In the genomic region with DNA sequence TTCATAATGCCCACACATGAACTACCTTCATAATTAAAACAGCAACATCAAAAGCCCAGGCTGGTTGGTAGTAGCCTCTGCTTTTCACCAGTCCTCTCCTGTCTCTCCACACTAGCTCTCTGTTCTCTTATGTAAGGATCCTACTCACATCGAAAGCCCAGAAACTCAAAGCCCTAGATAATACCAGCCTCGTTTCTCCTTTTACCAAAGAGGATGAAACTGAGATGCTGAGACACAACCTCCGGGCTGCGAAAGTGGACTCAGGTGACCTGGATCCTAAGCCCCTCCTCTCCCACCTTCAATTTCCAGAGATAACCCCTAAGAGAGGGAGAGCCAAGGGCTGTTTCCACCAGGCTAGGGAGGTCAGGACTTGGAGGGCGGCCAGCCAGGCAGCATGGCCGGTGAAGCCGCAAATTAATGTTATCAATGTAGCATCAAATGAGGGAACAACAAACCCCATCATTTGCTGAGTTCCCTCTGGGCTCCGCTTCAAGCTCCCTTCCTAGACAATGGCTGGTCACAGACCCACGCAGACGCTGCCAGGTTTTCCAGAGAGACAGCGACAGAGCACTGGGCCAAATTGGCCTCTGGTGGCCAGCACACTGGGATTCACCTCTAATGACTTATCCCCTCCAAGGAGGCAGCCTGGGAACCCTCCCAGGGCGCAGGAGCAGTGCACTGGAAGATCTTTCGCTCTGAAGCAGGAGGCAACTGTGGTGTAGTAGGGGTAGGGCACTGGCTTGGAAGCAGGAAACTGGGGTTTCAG, we compare ENCODE assay signal across 18 cellular contexts. TPM values are rescaled to one million over a fixed set of nuclear protein-coding genes. Genes with fewer than 3 reads are reported as not detected.
DNase-seq lines count a peak whose midpoint lies in the region; ATAC-seq and TF ChIP-seq lines count a peak whose summit lies in the region.
"Had no signal": no experiment of that assay in that cellular context is flagged by ENCODE, and none has a peak within 500 bp of the region (broad histone marks: within the 10 kb centered on the region; RNA-seq: fewer than 3 reads in every experiment).

No MANE protein-coding gene starts in this region.

- H3K36me3 Mint-ChIP-seq in endodermal cell (ENCODE audit: low read depth), result no peaks in the 10 kb centered on the region
- no peaks in the 10 kb centered on the region for H3K36me3 Mint-ChIP-seq in activated naive CD4-positive, alpha-beta T cell treated with anti-CD3 and anti-CD28 coated beads, Interleukin-2, amount 10 ng/mL, durations not matched to agents 7 days and 5 days
- H3K36me3 Mint-ChIP-seq in natural killer cell, result no peaks in the 10 kb centered on the region
- no peaks in the 10 kb centered on the region for H3K36me3 Mint-ChIP-seq in activated CD8-positive, alpha-beta memory T cell treated with anti-CD3 and anti-CD28 coated beads, Interleukin-2, amount 10 ng/mL, durations not matched to agents 7 days and 5 days
- H3K36me3 Mint-ChIP-seq: activated CD4-positive, alpha-beta memory T cell treated with anti-CD3 and anti-CD28 coated beads for 36 hours; activated naive CD4-positive, alpha-beta T cell treated with anti-CD3 and anti-CD28 coated beads, Interleukin-2, amount 50 U/mL, for 24 hours had no signal

- no peak overlapping the region for H3K4me3 ChIP-seq in HUES48 (ENCODE audit: low read depth, low read length)
- H3K4me3 ChIP-seq in endodermal cell (ENCODE audit: low read length), result no peak overlapping the region
- H3K4me3 ChIP-seq: GM12878, GM23248, lower lobe of right lung, testis had no signal

- H3K27me3 Mint-ChIP-seq in endodermal cell (ENCODE audit: insufficient read depth), result peaks cover 8% of the 10 kb centered on the region
- peaks cover 88% of the 10 kb centered on the region for H3K27me3 Mint-ChIP-seq in activated naive CD4-positive, alpha-beta T cell treated with anti-CD3 and anti-CD28 coated beads, Interleukin-2, amount 10 ng/mL, durations not matched to agents 7 days and 5 days
- no peaks in the 10 kb centered on the region for H3K27me3 Mint-ChIP-seq in natural killer cell (ENCODE audit: low read depth in 2 of 2)
- peaks cover 49% of the 10 kb centered on the region for H3K27me3 Mint-ChIP-seq in activated CD8-positive, alpha-beta memory T cell treated with anti-CD3 and anti-CD28 coated beads, Interleukin-2, amount 10 ng/mL, durations not matched to agents 7 days and 5 days
- H3K27me3 Mint-ChIP-seq: activated naive CD4-positive, alpha-beta T cell treated with anti-CD3 and anti-CD28 coated beads, Interleukin-2, amount 50 U/mL, for 24 hours had no signal

- CTCF ChIA-PET in activated naive CD4-positive, alpha-beta T cell treated with anti-CD3 and anti-CD28 coated beads, Interleukin-2, amount 10 ng/mL, durations not matched to agents 7 days and 5 days (lab: Charles Lee), result interaction anchor here (0.7 to 1.0 kb wide), 2 partner anchors 38 to 90 kb away, joined by 3 read pairs; no protein-coding TSS in a partner anchor
- CTCF ChIA-PET in activated CD8-positive, alpha-beta memory T cell treated with anti-CD3 and anti-CD28 coated beads, Interleukin-2, amount 10 ng/mL, durations not matched to agents 7 days and 5 days (lab: Charles Lee), result interaction anchor here (2.5 kb wide), 1 partner anchor 31 kb away, joined by 14 read pairs; no protein-coding TSS in a partner anchor

- H3K36me3 ChIP-seq in HUES48 (ENCODE audit: control insufficient read depth, insufficient read depth, low read length), result no peaks in the 10 kb centered on the region
- no peaks in the 10 kb centered on the region for H3K36me3 ChIP-seq in endodermal cell (ENCODE audit: control insufficient read depth, insufficient read depth, low read length)
- H3K36me3 ChIP-seq: lower lobe of right lung had no signal

- H3K9ac ChIP-seq in HUES48 (ENCODE audit: low read depth, low read length) (no peak overlapping the region), endodermal cell (ENCODE audit: extremely low read depth, low read length, poor library complexity, severe bottlenecking) (no peak overlapping the region)
- H3K9ac ChIP-seq: GM23248 had no signal

- TF ChIP-seq CTCF in endodermal cell (conservative IDR thresholded peaks at IDR 0.05) (no peak), natural killer cell (IDR thresholded peaks at IDR 0.05) (no peak)

- H3K27ac ChIP-seq in HUES48 (ENCODE audit: low read depth, low read length), result peak overlapping the region; percentile 29
- peak overlapping the region; percentile 93 for H3K27ac ChIP-seq in endodermal cell (ENCODE audit: low read depth, low read length)
- H3K27ac ChIP-seq: GM23248, lower lobe of right lung, testis had no signal

- H3K27ac Mint-ChIP-seq in endodermal cell (peak overlapping the region; percentile 72), natural killer cell (no peak overlapping the region)
- no peak overlapping the region for H3K27ac Mint-ChIP-seq in activated naive CD4-positive, alpha-beta T cell treated with anti-CD3 and anti-CD28 coated beads, Interleukin-2, amount 10 ng/mL, durations not matched to agents 7 days and 5 days
- H3K27ac Mint-ChIP-seq in activated CD8-positive, alpha-beta memory T cell treated with anti-CD3 and anti-CD28 coated beads, Interleukin-2, amount 10 ng/mL, durations not matched to agents 7 days and 5 days, result no peak overlapping the region
- H3K27ac Mint-ChIP-seq: activated CD4-positive, alpha-beta memory T cell treated with anti-CD3 and anti-CD28 coated beads for 36 hours; activated naive CD4-positive, alpha-beta T cell treated with anti-CD3 and anti-CD28 coated beads, Interleukin-2, amount 50 U/mL, for 24 hours had no signal

- peaks cover 22% of the 10 kb centered on the region for H3K4me1 ChIP-seq in HUES48 (ENCODE audit: control insufficient read depth, insufficient read depth, low read length)
- peaks cover 4% of the 10 kb centered on the region for H3K4me1 ChIP-seq in endodermal cell (ENCODE audit: control insufficient read depth, insufficient read depth, low read length)

- 86 to 87% methylated on average over 12 to 13 of the region's 13 CpGs for WGBS in endodermal cell (ENCODE audit: insufficient coverage in 1 of 2, insufficient read length in 1 of 2), 2 experiments

- H3K9me3 ChIP-seq in HUES48 (ENCODE audit: control insufficient read depth, insufficient read depth, low read length) (no peaks in the 10 kb centered on the region), endodermal cell (ENCODE audit: control insufficient read depth, low read length) (no peaks in the 10 kb centered on the region)
- H3K9me3 ChIP-seq: lower lobe of right lung, testis had no signal

- peaks cover 5% of the 10 kb centered on the region; the same call in 1 of the 2 replicates for H3K27me3 ChIP-seq in HUES48 (ENCODE audit: control insufficient read depth, insufficient read depth, low read length)
- no peaks in the 10 kb centered on the region for H3K27me3 ChIP-seq in endodermal cell (ENCODE audit: control insufficient read depth, insufficient read depth, low read length, poor library complexity, severe bottlenecking)
- H3K27me3 ChIP-seq: testis had no signal

- H3K9me3 Mint-ChIP-seq in endodermal cell (no peaks in the 10 kb centered on the region), natural killer cell (no peaks in the 10 kb centered on the region)
- H3K9me3 Mint-ChIP-seq in activated naive CD4-positive, alpha-beta T cell treated with anti-CD3 and anti-CD28 coated beads, Interleukin-2, amount 10 ng/mL, durations not matched to agents 7 days and 5 days, result no peaks in the 10 kb centered on the region
- no peaks in the 10 kb centered on the region for H3K9me3 Mint-ChIP-seq in activated CD8-positive, alpha-beta memory T cell treated with anti-CD3 and anti-CD28 coated beads, Interleukin-2, amount 10 ng/mL, durations not matched to agents 7 days and 5 days (ENCODE audit: low read depth)
- H3K9me3 Mint-ChIP-seq: activated CD4-positive, alpha-beta memory T cell treated with anti-CD3 and anti-CD28 coated beads for 36 hours; activated naive CD4-positive, alpha-beta T cell treated with anti-CD3 and anti-CD28 coated beads, Interleukin-2, amount 50 U/mL, for 24 hours had no signal

- intact Hi-C loops in natural killer cell (cut with micrococcal nuclease), result no loop called here

- H3K4me1 Mint-ChIP-seq in endodermal cell, result peaks cover 22% of the 10 kb centered on the region
- H3K4me1 Mint-ChIP-seq in activated naive CD4-positive, alpha-beta T cell treated with anti-CD3 and anti-CD28 coated beads, Interleukin-2, amount 10 ng/mL, durations not matched to agents 7 days and 5 days, result peaks cover 18% of the 10 kb centered on the region
- H3K4me1 Mint-ChIP-seq in natural killer cell, result peaks cover 13 to 14% of the 10 kb centered on the region in 2 donors
- peaks cover 11% of the 10 kb centered on the region for H3K4me1 Mint-ChIP-seq in activated CD8-positive, alpha-beta memory T cell treated with anti-CD3 and anti-CD28 coated beads, Interleukin-2, amount 10 ng/mL, durations not matched to agents 7 days and 5 days

- H3K4me3 Mint-ChIP-seq in endodermal cell, result no peak overlapping the region
- H3K4me3 Mint-ChIP-seq in activated naive CD4-positive, alpha-beta T cell treated with anti-CD3 and anti-CD28 coated beads, Interleukin-2, amount 10 ng/mL, durations not matched to agents 7 days and 5 days, result no peak overlapping the region
- no peak overlapping the region for H3K4me3 Mint-ChIP-seq in natural killer cell
- H3K4me3 Mint-ChIP-seq in activated CD8-positive, alpha-beta memory T cell treated with anti-CD3 and anti-CD28 coated beads, Interleukin-2, amount 10 ng/mL, durations not matched to agents 7 days and 5 days, result no peak overlapping the region
- H3K4me3 Mint-ChIP-seq: activated CD4-positive, alpha-beta memory T cell treated with anti-CD3 and anti-CD28 coated beads for 36 hours; activated naive CD4-positive, alpha-beta T cell treated with anti-CD3 and anti-CD28 coated beads, Interleukin-2, amount 50 U/mL, for 24 hours had no signal

- ATAC-seq in esophagus mucosa (no peak), natural killer cell (no peak)
- no peak for ATAC-seq in activated CD8-positive, alpha-beta memory T cell treated with anti-CD3 and anti-CD28 coated beads, Interleukin-2, amount 10 ng/mL, durations not matched to agents 7 days and 5 days
- ATAC-seq: GM12878, lower lobe of right lung, right cardiac atrium had no signal

- peak; percentile 86 for DNase-seq in NCI-H2227 (lab: John Stamatoyannopoulos, UW; ENCODE audit: unreplicated experiment)
- DNase-seq in endodermal cell, result peak; percentile 67
- DNase-seq in nucleus accumbens (lab: John Stamatoyannopoulos, UW), result peak in 46 of 56 donors; percentile 13 to 70 (median 40)
- no peak for DNase-seq in activated naive CD4-positive, alpha-beta T cell treated with anti-CD3 and anti-CD28 coated beads, Interleukin-2, amount 10 ng/mL, durations not matched to agents 7 days and 5 days
- DNase-seq in natural killer cell, result no peak
- no peak for DNase-seq in activated CD8-positive, alpha-beta memory T cell treated with anti-CD3 and anti-CD28 coated beads, Interleukin-2, amount 10 ng/mL, durations not matched to agents 7 days and 5 days
- DNase-seq: activated CD4-positive, alpha-beta memory T cell treated with anti-CD3 and anti-CD28 coated beads for 36 hours; cortex of kidney; foreskin fibroblast; GM23248; lower lobe of right lung; NCI-H187 treated with DMSO at 0.1 percent for 48 hours; testis had no signal

RNA-seq across cellular contexts. Expression of a gene that starts 20.7 kb away (rescaled TPM):
- total RNA-seq in endodermal cell (100 to 1,000 TPM; 543 to 585 TPM), esophagus mucosa (110 TPM), natural killer cell (10 to 100 TPM; 26.6 to 41.0 (median 35.2) TPM)
- polyA plus RNA-seq in endodermal cell (2013, experiment 1 of 2), result 1,221 TPM
- 1,270 TPM for polyA plus RNA-seq in endodermal cell (2013, experiment 2 of 2)
- total RNA-seq in activated CD8-positive, alpha-beta memory T cell treated with anti-CD3 and anti-CD28 coated beads, Interleukin-2, amount 10 ng/mL, durations not matched to agents 7 days and 5 days, result 100 to 1,000 TPM; 548 to 626 TPM

RNA-seq across cellular contexts. Expression of a gene that starts 51.4 kb away (rescaled TPM):
- total RNA-seq in endodermal cell (10 to 100 TPM; 11.7 to 15.0 TPM), esophagus mucosa (11.1 TPM), natural killer cell (1 to 10 TPM; 2.9 to 3.6 (median 3.0) TPM)
- polyA plus RNA-seq in endodermal cell (2013, experiment 1 of 2), result 5.5 TPM
- 5.7 TPM for polyA plus RNA-seq in endodermal cell (2013, experiment 2 of 2)
- 1 to 10 TPM; 2.2 to 5.0 TPM for total RNA-seq in activated CD8-positive, alpha-beta memory T cell treated with anti-CD3 and anti-CD28 coated beads, Interleukin-2, amount 10 ng/mL, durations not matched to agents 7 days and 5 days

Comparison
In these comparisons a context has a peak if more than half of its experiments do, and no peak if none do; other contexts are left out.
1. DNase-seq: peak in NCI-H2227 (single experiment), endodermal cell (single experiment) and nucleus accumbens (46 of 56); none in activated naive CD4-positive, alpha-beta T cell treated with anti-CD3 and anti-CD28 coated beads, Interleukin-2, amount 10 ng/mL, durations not matched to agents 7 days and 5 days (single experiment), natural killer cell (single experiment) and activated CD8-positive, alpha-beta memory T cell treated with anti-CD3 and anti-CD28 coated beads, Interleukin-2, amount 10 ng/mL, durations not matched to agents 7 days and 5 days (single experiment).